8 cellular contexts compared by ENCODE assay signal in genomic region chr12:31518680-31519227, GRCh38.
DNase-seq lines count a peak whose midpoint lies in the region; ATAC-seq and TF ChIP-seq lines count a peak whose summit lies in the region.

No MANE protein-coding gene starts in this region.

- DNase-seq in Karpas-422, result peak; percentile 45
- DNase-seq in amniotic epithelial cell (ENCODE audit: low read depth), result peak; percentile 99
- peak; percentile 93 for DNase-seq in islet precursor cell
- no peak for DNase-seq in OCI-M2 (lab: John Stamatoyannopoulos, UW; ENCODE audit: unreplicated experiment)
- no peak for DNase-seq in stimulated activated naive CD8-positive, alpha-beta T cell treated with anti-CD3 and anti-CD28 coated beads, Interleukin-15, Interleukin-2, amounts not matched to agents 100 U/mL and 50 U/mL, for 24 hours
- no peak for DNase-seq in erythroblast (lab: John Stamatoyannopoulos, UW)

- H3K4me2 ChIP-seq in Karpas-422 (ENCODE audit: low read depth, low read length, poor library complexity, severe bottlenecking), result peak overlapping the region; percentile 20

- H3K27ac ChIP-seq in ACC112 (ENCODE audit: low read depth, low read length) (peak overlapping the region; percentile 99), Karpas-422 (ENCODE audit: low read length) (no peak overlapping the region)

- no peak for TF ChIP-seq POLR2A in erythroblast (IDR thresholded peaks at IDR 0.05; ENCODE audit: low read length)

- H3K4me3 ChIP-seq in ACC112 (ENCODE audit: low read depth, low read length) (peak overlapping the region; percentile 44), Karpas-422 (ENCODE audit: low read length) (no peak overlapping the region)

- H3K9ac ChIP-seq in Karpas-422 (ENCODE audit: low read length), result no peak overlapping the region

- H3K9me2 ChIP-seq in Karpas-422 (replicated peaks; ENCODE audit: insufficient read depth, low read length), result no peaks in the 10 kb centered on the region

- H3K36me3 ChIP-seq in ACC112 (ENCODE audit: insufficient read depth, low read length) (no peaks in the 10 kb centered on the region), Karpas-422 (ENCODE audit: insufficient read depth, low read length) (no peaks in the 10 kb centered on the region)

- H2AFZ ChIP-seq in ACC112 (ENCODE audit: low read length, unreplicated experiment) (no peak overlapping the region), Karpas-422 (ENCODE audit: low read length) (no peak overlapping the region)

- H3K9me3 ChIP-seq in Karpas-422 (ENCODE audit: low read length), result no peaks in the 10 kb centered on the region

- H4K20me1 ChIP-seq in Karpas-422 (ENCODE audit: insufficient read depth, low read depth, low read length), result no peaks in the 10 kb centered on the region; the same call in 1 of the 2 replicates

- H3K27me3 ChIP-seq in ACC112 (ENCODE audit: insufficient read depth, low read length) (no peaks in the 10 kb centered on the region), Karpas-422 (ENCODE audit: low read length) (no peaks in the 10 kb centered on the region)

- H3K4me1 ChIP-seq in ACC112 (ENCODE audit: control insufficient read depth, insufficient read depth, low read length, unreplicated experiment) (peaks cover 33% of the 10 kb centered on the region), Karpas-422 (ENCODE audit: low read length) (peaks cover 28% of the 10 kb centered on the region)

- H3K79me2 ChIP-seq in ACC112 (ENCODE audit: control insufficient read depth, insufficient read depth, low read length, unreplicated experiment) (peaks cover 6% of the 10 kb centered on the region), Karpas-422 (ENCODE audit: low read length) (no peaks in the 10 kb centered on the region)

- no peak for ATAC-seq in GM19463 (IDR thresholded peaks at IDR 0.05; ENCODE audit: unreplicated experiment)
- ATAC-seq in stimulated activated naive CD8-positive, alpha-beta T cell treated with anti-CD3 and anti-CD28 coated beads, Interleukin-15, Interleukin-2, amounts not matched to agents 100 U/mL and 50 U/mL, for 24 hours, result no peak

Comparison
In these comparisons a context has a peak if more than half of its experiments do, and no peak if none do; other contexts are left out.
1. DNase-seq: peak in Karpas-422 (single experiment), amniotic epithelial cell (single experiment) and islet precursor cell (single experiment); none in OCI-M2 (single experiment), stimulated activated naive CD8-positive, alpha-beta T cell treated with anti-CD3 and anti-CD28 coated beads, Interleukin-15, Interleukin-2, amounts not matched to agents 100 U/mL and 50 U/mL, for 24 hours (single experiment) and erythroblast (0 of 2).